ENCODE assay signal across 18 cellular contexts in the genomic region with DNA sequence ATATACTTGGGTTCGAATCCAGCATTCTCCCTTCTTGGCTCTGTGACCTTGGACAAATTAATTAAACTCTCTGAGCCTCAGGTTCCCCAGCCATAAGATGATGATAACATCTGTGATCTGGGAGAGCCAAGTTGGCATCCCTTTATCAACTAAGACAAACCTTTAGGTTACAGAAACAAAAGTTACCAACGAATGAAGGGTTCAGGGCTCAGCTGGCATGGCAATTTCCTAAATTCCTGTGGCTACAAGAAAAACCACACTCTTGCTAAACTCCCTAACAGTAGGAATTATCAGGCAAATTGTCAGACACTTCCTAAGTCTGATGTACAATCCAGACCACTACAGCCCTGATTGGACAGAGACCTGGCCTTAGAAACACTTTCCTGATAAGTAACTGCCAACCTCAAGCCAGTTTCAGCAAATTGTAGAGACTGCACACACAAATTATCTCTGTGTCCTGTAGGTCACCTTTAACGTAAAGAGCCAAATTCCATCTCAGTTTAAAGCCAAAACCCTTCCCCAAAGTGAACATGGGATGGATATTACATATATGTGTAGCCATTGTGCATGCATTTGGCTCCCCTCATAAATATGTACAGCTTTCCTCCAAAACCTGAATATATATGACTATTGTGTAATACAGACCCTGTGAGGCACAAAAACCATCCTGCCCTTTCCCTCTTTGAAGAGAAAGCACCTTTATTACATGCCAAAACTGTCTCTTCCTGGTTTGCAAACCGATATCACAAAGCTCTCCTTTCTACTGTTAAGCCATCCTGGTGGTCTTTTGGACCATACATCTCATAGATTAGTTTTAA. TPM values are rescaled to one million over a fixed set of nuclear protein-coding genes. Genes with fewer than 3 reads are reported as not detected.
DNase-seq lines count a peak whose midpoint lies in the region; ATAC-seq and TF ChIP-seq lines count a peak whose summit lies in the region.
"Had no signal": no experiment of that assay in that cellular context is flagged by ENCODE, and none has a peak within 500 bp of the region (broad histone marks: within the 10 kb centered on the region; RNA-seq: fewer than 3 reads in every experiment).

No MANE protein-coding gene starts in this region.

- no peak overlapping the region for H3K4me3 Mint-ChIP-seq in stimulated activated memory B cell treated with anti-CD40 and anti-IgM and Interleukin-4, amounts not matched to agents 10 μg/mL and 1 μg/mL and 100 μg/mL, for 72 hours
- H3K4me3 Mint-ChIP-seq: activated naive CD8-positive, alpha-beta T cell treated with anti-CD3 and anti-CD28 coated beads, Interleukin-2, amount 10 ng/mL, durations not matched to agents 7 days and 5 days; nephron progenitor cell; stimulated activated naive B cell treated with anti-CD40 and anti-IgM and Interleukin-4, amounts not matched to agents 10 μg/mL and 1 μg/mL and 100 μg/mL, for 72 hours; T-cell had no signal

- H3K9me3 ChIP-seq in left ventricle myocardium inferior (replicated peaks) (peaks cover 20% of the 10 kb centered on the region), left lung (peaks cover 0 to 4% of the 10 kb centered on the region in 2 donors)
- H3K9me3 ChIP-seq: lower lobe of right lung had no signal

- intact Hi-C loops in left ventricle myocardium inferior (cut with micrococcal nuclease): no loop called here
- intact Hi-C loops in left cardiac atrium (cut with DNase I): no loop called here
- intact Hi-C loops in left lung (cut with DNase I): no loop called here

- H3K36me3 Mint-ChIP-seq in stimulated activated memory B cell treated with anti-CD40 and anti-IgM and Interleukin-4, amounts not matched to agents 10 μg/mL and 1 μg/mL and 100 μg/mL, for 72 hours: no peaks in the 10 kb centered on the region
- H3K36me3 Mint-ChIP-seq: activated naive CD8-positive, alpha-beta T cell treated with anti-CD3 and anti-CD28 coated beads, Interleukin-2, amount 10 ng/mL, durations not matched to agents 7 days and 5 days; stimulated activated naive B cell treated with anti-CD40 and anti-IgM and Interleukin-4, amounts not matched to agents 10 μg/mL and 1 μg/mL and 100 μg/mL, for 72 hours had no signal

- H3K9me3 Mint-ChIP-seq in stimulated activated memory B cell treated with anti-CD40 and anti-IgM and Interleukin-4, amounts not matched to agents 10 μg/mL and 1 μg/mL and 100 μg/mL, for 72 hours: peaks cover 13% of the 10 kb centered on the region

- H3K27ac ChIP-seq in left ventricle myocardium inferior (replicated peaks) (peak overlapping the region; percentile 8), left lung (no peak overlapping the region)
- H3K27ac ChIP-seq: lower lobe of right lung had no signal

- peaks cover 24% of the 10 kb centered on the region for H3K4me1 ChIP-seq in left ventricle myocardium inferior
- no peaks in the 10 kb centered on the region for H3K4me1 ChIP-seq in left lung
- H3K4me1 ChIP-seq: lower lobe of right lung had no signal

- H3K36me3 ChIP-seq in left ventricle myocardium inferior (no peaks in the 10 kb centered on the region), left lung (no peaks in the 10 kb centered on the region)
- H3K36me3 ChIP-seq: lower lobe of right lung had no signal

- H3K27ac Mint-ChIP-seq in stimulated activated memory B cell treated with anti-CD40 and anti-IgM and Interleukin-4, amounts not matched to agents 10 μg/mL and 1 μg/mL and 100 μg/mL, for 72 hours: no peak overlapping the region
- H3K27ac Mint-ChIP-seq: activated naive CD8-positive, alpha-beta T cell treated with anti-CD3 and anti-CD28 coated beads, Interleukin-2, amount 10 ng/mL, durations not matched to agents 7 days and 5 days; nephron progenitor cell; stimulated activated naive B cell treated with anti-CD40 and anti-IgM and Interleukin-4, amounts not matched to agents 10 μg/mL and 1 μg/mL and 100 μg/mL, for 72 hours; T-cell had no signal

- no peaks in the 10 kb centered on the region for H3K4me1 Mint-ChIP-seq in stimulated activated memory B cell treated with anti-CD40 and anti-IgM and Interleukin-4, amounts not matched to agents 10 μg/mL and 1 μg/mL and 100 μg/mL, for 72 hours
- H3K4me1 Mint-ChIP-seq: activated naive CD8-positive, alpha-beta T cell treated with anti-CD3 and anti-CD28 coated beads, Interleukin-2, amount 10 ng/mL, durations not matched to agents 7 days and 5 days; nephron progenitor cell; stimulated activated naive B cell treated with anti-CD40 and anti-IgM and Interleukin-4, amounts not matched to agents 10 μg/mL and 1 μg/mL and 100 μg/mL, for 72 hours had no signal

- ATAC-seq in left cardiac atrium (no peak), left lung (no peak), GM18907 (IDR thresholded peaks at IDR 0.05; ENCODE audit: unreplicated experiment) (no peak)
- ATAC-seq in stimulated activated memory B cell treated with anti-CD40 and anti-IgM and Interleukin-4, amounts not matched to agents 10 μg/mL and 1 μg/mL and 100 μg/mL, for 72 hours: no peak
- ATAC-seq: activated CD4-positive, CD25-positive, alpha-beta regulatory T cell treated with anti-CD3 and anti-CD28 coated beads, Interleukin-2, amount 50 U/mL, for 24 hours; lower lobe of right lung; stimulated activated naive B cell treated with anti-CD40 and anti-IgM and Interleukin-4, amounts not matched to agents 10 μg/mL and 1 μg/mL and 100 μg/mL, for 72 hours; T-cell had no signal

- no peaks in the 10 kb centered on the region for H3K27me3 ChIP-seq in left ventricle myocardium inferior (ENCODE audit: low read depth)
- peaks cover 0 to 1% of the 10 kb centered on the region in 2 donors for H3K27me3 ChIP-seq in left lung

- DNase-seq in left ventricle myocardium inferior (no peak), left cardiac atrium (no peak), SW480 (ENCODE audit: low spot score) (peak; percentile 10), fibroblast of pulmonary artery (ENCODE audit: low read depth) (peak; percentile 81), left lung (no peak), NCI-H2029 treated with DMSO at 0.1 percent for 48 hours (lab: John Stamatoyannopoulos, UW) (no peak)
- DNase-seq: activated naive CD8-positive, alpha-beta T cell treated with anti-CD3 and anti-CD28 coated beads, Interleukin-2, amount 10 ng/mL, durations not matched to agents 7 days and 5 days; COR-L47; GDM1; hypothalamus; lower lobe of right lung; NCI-H1105 treated with DMSO at 0.1 percent for 48 hours; nephron progenitor cell; stimulated activated naive B cell treated with anti-CD40 and anti-IgM and Interleukin-4, amounts not matched to agents 10 μg/mL and 1 μg/mL and 100 μg/mL, for 72 hours; T-cell had no signal

- TF ChIP-seq CTCF in left ventricle myocardium inferior (IDR thresholded peaks at IDR 0.05; ENCODE audit: borderline replicate concordance) (no peak), fibroblast of pulmonary artery (IDR thresholded peaks at IDR 0.05; ENCODE audit: low read length, missing control alignments) (no peak), left lung (IDR thresholded peaks at IDR 0.05) (no peak)

- no peak overlapping the region for H3K4me3 ChIP-seq in left ventricle myocardium inferior
- H3K4me3 ChIP-seq in fibroblast of pulmonary artery (replicated peaks; ENCODE audit: low read depth, low read length): no peak overlapping the region
- no peak overlapping the region for H3K4me3 ChIP-seq in left lung
- H3K4me3 ChIP-seq: lower lobe of right lung had no signal

- peaks cover 20% of the 10 kb centered on the region for H3K27me3 Mint-ChIP-seq in stimulated activated memory B cell treated with anti-CD40 and anti-IgM and Interleukin-4, amounts not matched to agents 10 μg/mL and 1 μg/mL and 100 μg/mL, for 72 hours

RNA-seq across cellular contexts. Expression of a gene that starts 39.5 kb away (rescaled TPM):
- total RNA-seq in left ventricle myocardium inferior (1.4 TPM), left cardiac atrium (under 1 TPM in 1 of 2 donors, not detected in 1; 0.35 TPM), left lung (under 1 TPM; 0.73 to 0.97 TPM)

Comparison
In these comparisons a context has a peak if more than half of its experiments do, and no peak if none do; other contexts are left out.
1. DNase-seq: peak in SW480 (single experiment) and fibroblast of pulmonary artery (single experiment); none in left ventricle myocardium inferior (single experiment), left cardiac atrium (single experiment), left lung (0 of 2) and NCI-H2029 treated with DMSO at 0.1 percent for 48 hours (single experiment).